27 cellular contexts compared by ENCODE assay signal in the genomic region with DNA sequence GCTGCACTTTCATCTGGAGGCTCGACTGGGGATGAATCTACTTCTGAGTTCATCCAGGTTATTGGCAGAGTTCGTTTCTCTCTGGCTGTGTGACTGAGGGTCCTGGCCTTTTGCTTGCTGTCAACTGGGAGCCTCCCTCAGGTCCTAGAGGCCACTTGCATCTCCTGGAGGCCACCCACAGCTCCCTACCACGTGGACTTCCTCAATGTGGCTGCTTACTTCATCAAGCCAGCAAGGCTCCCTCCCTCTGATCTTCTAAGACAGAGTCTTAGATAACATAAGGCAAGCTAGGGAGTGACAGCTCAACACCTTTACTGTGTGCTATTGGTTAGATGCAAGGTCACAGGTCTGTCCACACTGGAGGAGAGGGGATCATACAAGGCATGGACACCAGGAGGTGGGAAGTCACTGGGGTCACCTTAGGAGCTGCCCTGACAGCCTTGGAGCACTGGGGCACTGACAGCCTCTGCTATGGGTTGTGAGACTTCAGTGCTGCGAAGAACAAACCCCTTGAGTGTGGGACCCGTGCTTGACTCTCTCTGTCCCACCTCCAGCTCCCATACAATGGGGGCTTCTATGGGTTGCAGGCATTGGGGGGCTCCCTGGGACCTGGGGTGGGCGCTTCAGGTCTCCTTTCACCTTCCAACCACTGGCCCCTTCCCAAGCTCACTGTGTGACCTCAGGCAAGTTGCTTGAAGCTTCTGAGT. TPM values are rescaled to one million over a fixed set of nuclear protein-coding genes. Genes with fewer than 3 reads are reported as not detected.
DNase-seq lines count a peak whose midpoint lies in the region; ATAC-seq, FAIRE-seq and TF ChIP-seq lines count a peak whose summit lies in the region.
"Had no signal": no experiment of that assay in that cellular context is flagged by ENCODE, and none has a peak within 500 bp of the region (broad histone marks: within the 10 kb centered on the region; RNA-seq: fewer than 3 reads in every experiment).

No MANE protein-coding gene starts in this region.

- H3K9ac ChIP-seq in K562 (ENCODE audit: insufficient read depth in 1 of 2, low read depth in 2 of 2, low read length in 2 of 2): no peak overlapping the region
- H3K9ac ChIP-seq: KMS-11, parathyroid adenoma had no signal

- no TSS peak for BruUV-seq in MCF 10A (replicated peaks; lab: Mats Ljungman, UMichigan)
- no TSS peak for BruUV-seq in K562 (replicated peaks; lab: Mats Ljungman, UMichigan)

- no peaks in the 10 kb centered on the region for H3K79me2 ChIP-seq in K562 (ENCODE audit: control insufficient read depth, insufficient read depth, low read length)
- H3K79me2 ChIP-seq: parathyroid adenoma had no signal

- DNase-seq in MCF 10A (ENCODE audit: unreplicated experiment) (no peak), breast epithelium (ENCODE audit: low spot score in 2 of 2) (no peak), NB4 (ENCODE audit: low read depth) (peak; percentile 34), K562 (ENCODE audit: extremely low read depth in 1 of 4, low spot score in 3 of 4) (peak in 1 of 4 experiments; percentile 68), SK-N-DZ (ENCODE audit: low spot score) (no peak)
- no peak for DNase-seq in stimulated activated effector memory CD8-positive, alpha-beta T cell treated with anti-CD3 and anti-CD28 coated beads, Interleukin-12 subunit alpha, Interleukin-12 subunit beta, amount 100 ng/mL, for 72 hours (ENCODE audit: low spot score in 2 of 2)
- no peak for DNase-seq in activated CD4-positive, CD25-positive, alpha-beta regulatory T cell treated with anti-CD3 and anti-CD28 coated beads, Interleukin-2, amount 50 U/mL, for 72 hours
- DNase-seq: activated CD4-positive, alpha-beta T cell treated with anti-CD3 and anti-CD28 coated beads for 48 hours; brain microvascular endothelial cell; DND-41; HCEC 1CT; heart left ventricle; left lung; NCI-H1105; NCI-H510A treated with DMSO at 0.1 percent for 48 hours; transverse colon had no signal

- no peaks in the 10 kb centered on the region for H3K9me1 ChIP-seq in K562 (ENCODE audit: control insufficient read depth, insufficient read depth, low read length)

- no peak overlapping the region for H3K27ac ChIP-seq in breast epithelium
- H3K27ac ChIP-seq in K562 (ENCODE audit: extremely low read depth, low read depth, low read length): no peak overlapping the region
- H3K27ac ChIP-seq: brain microvascular endothelial cell, coronary artery, heart left ventricle, KMS-11, left lung, parathyroid adenoma, transverse colon had no signal

- H2AFZ ChIP-seq in K562 (ENCODE audit: low read depth, low read length): peak overlapping the region; percentile 14
- H2AFZ ChIP-seq: parathyroid adenoma had no signal

- TF ChIP-seq POLR2A in breast epithelium (IDR thresholded peaks at IDR 0.05) (no peak), NB4 (IDR thresholded peaks at IDR 0.05; ENCODE audit: extremely low read depth, insufficient read length) (no peak), K562 (conservative IDR thresholded peaks at IDR 0.05) (no peak)

- TF ChIP-seq CTCF in MCF 10A (IDR thresholded peaks at IDR 0.05; ENCODE audit: unreplicated experiment): no peak
- TF ChIP-seq CTCF in breast epithelium (IDR thresholded peaks at IDR 0.05): no peak
- no peak for TF ChIP-seq CTCF in NB4 (IDR thresholded peaks at IDR 0.05; ENCODE audit: low read depth, low read length)
- no peak for TF ChIP-seq CTCF in K562 (IDR thresholded peaks at IDR 0.05 in 2 of 3, conservative IDR thresholded peaks at IDR 0.05 in 1 of 3; ENCODE audit: insufficient read depth in 2 of 3, low read depth in 1 of 3, low read length in 3 of 3)

- peaks cover 13% of the 10 kb centered on the region for H3K4me1 Mint-ChIP-seq in MCF 10A (ENCODE audit: insufficient read depth, unreplicated experiment)
- peaks cover 10% of the 10 kb centered on the region for H3K4me1 Mint-ChIP-seq in stimulated activated effector memory CD8-positive, alpha-beta T cell treated with anti-CD3 and anti-CD28 coated beads, Interleukin-12 subunit alpha, Interleukin-12 subunit beta, amount 100 ng/mL, for 72 hours
- H3K4me1 Mint-ChIP-seq: nephron had no signal

- H3K4me3 Mint-ChIP-seq in MCF 10A (ENCODE audit: unreplicated experiment): no peak overlapping the region
- H3K4me3 Mint-ChIP-seq in stimulated activated effector memory CD8-positive, alpha-beta T cell treated with anti-CD3 and anti-CD28 coated beads, Interleukin-12 subunit alpha, Interleukin-12 subunit beta, amount 100 ng/mL, for 72 hours: no peak overlapping the region
- H3K4me3 Mint-ChIP-seq: mesothelial cell of epicardium; nephron; stimulated activated naive CD8-positive, alpha-beta T cell treated with anti-CD3 and anti-CD28 coated beads, Interleukin-15, Interleukin-2, amounts not matched to agents 100 ng/mL and 50 ng/mL, for 24 hours had no signal

- peaks cover 8% of the 10 kb centered on the region for H3K9me3 Mint-ChIP-seq in MCF 10A (ENCODE audit: unreplicated experiment)
- H3K9me3 Mint-ChIP-seq in stimulated activated effector memory CD8-positive, alpha-beta T cell treated with anti-CD3 and anti-CD28 coated beads, Interleukin-12 subunit alpha, Interleukin-12 subunit beta, amount 100 ng/mL, for 72 hours: peaks cover 4% of the 10 kb centered on the region

- intact Hi-C loops in MCF 10A (cut with micrococcal nuclease): no loop called here
- intact Hi-C loops in breast epithelium (cut with DNase I; ENCODE audit: low total_unique reads): no loop called here
- intact Hi-C loops in K562 (cut with micrococcal nuclease): no loop called here

- WGBS in K562 (ENCODE audit: insufficient coverage, low coverage, missing lambda C conversion rate): 43% methylated on average over 5 of the region's 6 CpGs

- POLR2A ChIA-PET in MCF 10A (lab: Yijun Ruan, JAX): interaction anchor here (1.9 kb wide), 1 partner anchor 9 kb away, joined by 8 read pairs; no protein-coding TSS in a partner anchor
- POLR2A ChIA-PET in K562 (lab: Yijun Ruan, JAX): no interaction called here

- H3K27me3 ChIP-seq in breast epithelium (no peaks in the 10 kb centered on the region), K562 (ENCODE audit: control insufficient read depth in 2 of 2, insufficient read depth in 2 of 2, low read length in 2 of 2) (no peaks in the 10 kb centered on the region)
- H3K27me3 ChIP-seq: brain microvascular endothelial cell, heart left ventricle, left lung, transverse colon had no signal

- no peak for FAIRE-seq in K562 (lab: Jason Lieb, UNC)
- FAIRE-seq: TTC549 had no signal

- CTCF ChIA-PET in MCF 10A (lab: Yijun Ruan, JAX): no interaction called here
- CTCF ChIA-PET in K562 (lab: Yijun Ruan, JAX; ENCODE audit: low intra/inter-chr PET ratio): no interaction called here

- no peak for TF ChIP-seq RAD21 in K562 (CRISPR knock-in tag; conservative IDR thresholded peaks at IDR 0.05 in 1 of 2, IDR thresholded peaks at IDR 0.05 in 1 of 2)

- H3K4me3 ChIP-seq in breast epithelium: no peak overlapping the region
- H3K4me3 ChIP-seq in NB4 (ENCODE audit: low read depth, low read length): no peak overlapping the region
- H3K4me3 ChIP-seq in K562: no peak overlapping the region
- H3K4me3 ChIP-seq: coronary artery, heart left ventricle, left lung, transverse colon had no signal

- H3K4me1 ChIP-seq in breast epithelium: no peaks in the 10 kb centered on the region
- peaks cover 29% of the 10 kb centered on the region in 2 experiments for H3K4me1 ChIP-seq in K562 (replicated peaks in 1 of 2; ENCODE audit: control insufficient read depth in 2 of 2, insufficient read depth in 2 of 2, low read length in 2 of 2)
- H3K4me1 ChIP-seq: parathyroid adenoma had no signal

- H3K27ac Mint-ChIP-seq in MCF 10A (ENCODE audit: low read depth, unreplicated experiment): peak overlapping the region; percentile 78
- H3K27ac Mint-ChIP-seq in stimulated activated effector memory CD8-positive, alpha-beta T cell treated with anti-CD3 and anti-CD28 coated beads, Interleukin-12 subunit alpha, Interleukin-12 subunit beta, amount 100 ng/mL, for 72 hours: peak overlapping the region; percentile 6
- H3K27ac Mint-ChIP-seq: mesothelial cell of epicardium; nephron; stimulated activated naive CD8-positive, alpha-beta T cell treated with anti-CD3 and anti-CD28 coated beads, Interleukin-15, Interleukin-2, amounts not matched to agents 100 ng/mL and 50 ng/mL, for 24 hours had no signal

- H4K20me1 ChIP-seq in K562 (replicated peaks; ENCODE audit: control insufficient read depth, insufficient read depth, low read length): no peaks in the 10 kb centered on the region

- in situ Hi-C loops in K562 (cut with MboI): no loop called here

- no peaks in the 10 kb centered on the region for H3K36me3 Mint-ChIP-seq in MCF 10A (ENCODE audit: insufficient read depth, unreplicated experiment)
- no peaks in the 10 kb centered on the region for H3K36me3 Mint-ChIP-seq in stimulated activated effector memory CD8-positive, alpha-beta T cell treated with anti-CD3 and anti-CD28 coated beads, Interleukin-12 subunit alpha, Interleukin-12 subunit beta, amount 100 ng/mL, for 72 hours
- H3K36me3 Mint-ChIP-seq: mesothelial cell of epicardium had no signal

- H3K36me3 ChIP-seq in breast epithelium (no peaks in the 10 kb centered on the region), K562 (ENCODE audit: control insufficient read depth, insufficient read depth, low read length) (no peaks in the 10 kb centered on the region)
- H3K36me3 ChIP-seq: brain microvascular endothelial cell, heart left ventricle, left lung, transverse colon had no signal

- H3K4me2 ChIP-seq in K562 (ENCODE audit: insufficient read depth, low read length): no peak overlapping the region
- H3K4me2 ChIP-seq: KMS-11 had no signal

- H3K27me3 Mint-ChIP-seq in MCF 10A (ENCODE audit: insufficient read depth, unreplicated experiment): no peaks in the 10 kb centered on the region
- H3K27me3 Mint-ChIP-seq: stimulated activated naive CD8-positive, alpha-beta T cell treated with anti-CD3 and anti-CD28 coated beads, Interleukin-15, Interleukin-2, amounts not matched to agents 100 ng/mL and 50 ng/mL, for 24 hours had no signal

- H3K9me3 ChIP-seq in breast epithelium (no peaks in the 10 kb centered on the region), K562 (replicated peaks; ENCODE audit: control insufficient read depth, insufficient read depth, low read depth, low read length) (peaks cover 27% of the 10 kb centered on the region)
- H3K9me3 ChIP-seq: left lung, transverse colon had no signal

- TF ChIP-seq EP300 in K562 (IDR thresholded peaks at IDR 0.05; ENCODE audit: low read length): no peak

- no peak for ATAC-seq in K562
- no peak for ATAC-seq in stimulated activated effector memory CD8-positive, alpha-beta T cell treated with anti-CD3 and anti-CD28 coated beads, Interleukin-12 subunit alpha, Interleukin-12 subunit beta, amount 100 ng/mL, for 72 hours
- ATAC-seq in GM21528 (IDR thresholded peaks at IDR 0.05; ENCODE audit: low FRiP score, unreplicated experiment): no peak
- ATAC-seq: sciatic nerve had no signal

RNA-seq across cellular contexts. Expression of a gene that starts 5.3 kb away (rescaled TPM):
- total RNA-seq in MCF 10A (2022) (not detected in 2 replicates), breast epithelium (under 1 TPM in 1 of 3 donors, not detected in 2; 0.44 TPM), K562 (2014; rRNA removed) (0.09 TPM in 1 of 2 replicates, not detected in the other), K562 (2014; rRNA removed; fragmentation: Illumina TruSeq; extraction: Trizol) (not detected in 2 replicates), K562 (2015; rRNA removed; fragmentation: Illumina TruSeq; extraction: Trizol) (not detected in 2 replicates), K562 (2021) (not detected in 2 replicates)
- 0.25 TPM in 1 of 2 replicates, not detected in the other for total RNA-seq in K562 (2011; cell fraction: chromatin; rRNA removed; ENCODE audit: low replicate concordance)
- total RNA-seq in K562 (2011; cell fraction: nucleolus; rRNA removed): not detected in 2 replicates
- not detected in 2 replicates for total RNA-seq in K562 (2011; cell fraction: nucleoplasm; rRNA removed)
- polyA plus RNA-seq in K562 (2011; rRNA removed) (not detected in 2 replicates), K562 (2014; fragmentation: Illumina TruSeq; extraction: Trizol) (not detected in 2 replicates), K562 (2014; fragmentation: Nextera tagmentation; extraction: Ambion mirVana) (under 1 TPM in 1 of 2 experiments, not detected in 1; 0.04 TPM), K562 (2014; rRNA removed) (not detected in 2 replicates)
- 0.07 TPM in 1 of 2 replicates, not detected in the other for polyA plus RNA-seq in K562 (2011; cell fraction: cytosol; rRNA removed)
- 0.10 TPM in 1 of 2 replicates, not detected in the other for polyA plus RNA-seq in K562 (2011; cell fraction: nucleus; rRNA removed)
- not detected in 2 replicates for polyA plus RNA-seq in K562 (2012)
- not detected in 2 replicates for polyA minus RNA-seq in K562 (2011; rRNA and poly(A)+ RNA removed)
- not detected in 2 replicates for polyA minus RNA-seq in K562 (2011; cell fraction: cytosol; rRNA and poly(A)+ RNA removed)
- not detected in 2 replicates for polyA minus RNA-seq in K562 (2011; cell fraction: nucleus; rRNA and poly(A)+ RNA removed)
- polyA plus RNA-seq in SK-N-DZ (2014; cell fraction: cytosol; rRNA removed): not detected in 2 replicates
- polyA plus RNA-seq in SK-N-DZ (2014; cell fraction: nucleus; rRNA removed): not detected in 2 replicates
- total RNA-seq: heart left ventricle, HT-29, mesothelial cell of epicardium, RPMI7951, transverse colon had no signal

RNA-seq across cellular contexts. Expression of a gene that starts 25.6 kb away (rescaled TPM):
- 60.6 and 64.1 TPM in 2 replicates for total RNA-seq in MCF 10A (2022)
- total RNA-seq in breast epithelium: 10 to 100 TPM in 2 of 3 donors, 1 to 10 TPM in 1; 3.7 to 37.5 (median 35.1) TPM
- total RNA-seq in K562 (2011; cell fraction: chromatin; rRNA removed; ENCODE audit: low replicate concordance): 30.2 and 123 TPM in 2 replicates
- 223 and 260 TPM in 2 replicates for total RNA-seq in K562 (2011; cell fraction: nucleolus; rRNA removed)
- total RNA-seq in K562 (2011; cell fraction: nucleoplasm; rRNA removed): 130 and 145 TPM in 2 replicates
- total RNA-seq in K562 (2014; rRNA removed): 65.1 and 111 TPM in 2 replicates
- 10.1 and 11.3 TPM in 2 replicates for total RNA-seq in K562 (2014; rRNA removed; fragmentation: Illumina TruSeq; extraction: Trizol)
- 29.4 and 32.3 TPM in 2 replicates for total RNA-seq in K562 (2015; rRNA removed; fragmentation: Illumina TruSeq; extraction: Trizol)
- total RNA-seq in K562 (2021): 83.3 and 87.9 TPM in 2 replicates
- polyA plus RNA-seq in K562 (2011; rRNA removed): 19.6 and 42.8 TPM in 2 replicates
- 24.5 and 85.7 TPM in 2 replicates for polyA plus RNA-seq in K562 (2011; cell fraction: cytosol; rRNA removed)
- 44.0 and 102 TPM in 2 replicates for polyA plus RNA-seq in K562 (2011; cell fraction: nucleus; rRNA removed)
- polyA plus RNA-seq in K562 (2012): 77.8 and 93.6 TPM in 2 replicates
- polyA plus RNA-seq in K562 (2014; fragmentation: Illumina TruSeq; extraction: Trizol): 28.0 and 61.6 TPM in 2 replicates
- polyA plus RNA-seq in K562 (2014; fragmentation: Nextera tagmentation; extraction: Ambion mirVana): under 1 TPM; 0.44 to 0.66 TPM
- polyA plus RNA-seq in K562 (2014; rRNA removed): 39.4 and 47.4 TPM in 2 replicates
- 9.4 and 16.2 TPM in 2 replicates for polyA minus RNA-seq in K562 (2011; rRNA and poly(A)+ RNA removed)
- 87.6 and 93.3 TPM in 2 replicates for polyA minus RNA-seq in K562 (2011; cell fraction: cytosol; rRNA and poly(A)+ RNA removed)
- polyA minus RNA-seq in K562 (2011; cell fraction: nucleus; rRNA and poly(A)+ RNA removed): 61.4 and 69.4 TPM in 2 replicates
- 1.1 and 1.5 TPM in 2 replicates for polyA plus RNA-seq in SK-N-DZ (2014; cell fraction: cytosol; rRNA removed)
- 0.12 and 0.30 TPM in 2 replicates for polyA plus RNA-seq in SK-N-DZ (2014; cell fraction: nucleus; rRNA removed)

RNA-seq across cellular contexts. Expression of a gene that starts 45.5 kb away (rescaled TPM):
- total RNA-seq in MCF 10A (2022): 81.6 and 95.7 TPM in 2 replicates
- 100 to 1,000 TPM in 1 of 3 donors, 10 to 100 TPM in 2; 72.7 to 117 (median 77.3) TPM for total RNA-seq in breast epithelium
- total RNA-seq in K562 (2011; cell fraction: chromatin; rRNA removed; ENCODE audit: low replicate concordance): 42.6 and 101 TPM in 2 replicates
- 81.1 and 82.5 TPM in 2 replicates for total RNA-seq in K562 (2011; cell fraction: nucleolus; rRNA removed)
- 54.4 and 62.0 TPM in 2 replicates for total RNA-seq in K562 (2011; cell fraction: nucleoplasm; rRNA removed)
- 79.6 and 92.0 TPM in 2 replicates for total RNA-seq in K562 (2014; rRNA removed)
- total RNA-seq in K562 (2014; rRNA removed; fragmentation: Illumina TruSeq; extraction: Trizol): 27.8 and 31.1 TPM in 2 replicates
- total RNA-seq in K562 (2015; rRNA removed; fragmentation: Illumina TruSeq; extraction: Trizol): 41.3 and 44.8 TPM in 2 replicates
- total RNA-seq in K562 (2021): 79.6 and 85.1 TPM in 2 replicates
- 62.5 and 69.2 TPM in 2 replicates for polyA plus RNA-seq in K562 (2011; rRNA removed)
- 53.9 and 98.4 TPM in 2 replicates for polyA plus RNA-seq in K562 (2011; cell fraction: cytosol; rRNA removed)
- polyA plus RNA-seq in K562 (2011; cell fraction: nucleus; rRNA removed): 102 and 108 TPM in 2 replicates
- 81.4 and 98.5 TPM in 2 replicates for polyA plus RNA-seq in K562 (2012)
- polyA plus RNA-seq in K562 (2014; fragmentation: Illumina TruSeq; extraction: Trizol): 57.2 and 58.4 TPM in 2 replicates
- under 1 TPM; 0.27 to 0.34 TPM for polyA plus RNA-seq in K562 (2014; fragmentation: Nextera tagmentation; extraction: Ambion mirVana)
- polyA plus RNA-seq in K562 (2014; rRNA removed): 78.0 and 93.7 TPM in 2 replicates
- 31.5 and 39.4 TPM in 2 replicates for polyA minus RNA-seq in K562 (2011; rRNA and poly(A)+ RNA removed)
- polyA minus RNA-seq in K562 (2011; cell fraction: cytosol; rRNA and poly(A)+ RNA removed): 28.5 and 53.2 TPM in 2 replicates
- 21.7 and 31.3 TPM in 2 replicates for polyA minus RNA-seq in K562 (2011; cell fraction: nucleus; rRNA and poly(A)+ RNA removed)
- 66.8 and 68.2 TPM in 2 replicates for polyA plus RNA-seq in SK-N-DZ (2014; cell fraction: cytosol; rRNA removed)
- 86.7 and 114 TPM in 2 replicates for polyA plus RNA-seq in SK-N-DZ (2014; cell fraction: nucleus; rRNA removed)

RNA-seq across cellular contexts. Expression of a gene that starts 59.1 kb away (rescaled TPM):
- not detected in 2 replicates for total RNA-seq in MCF 10A (2022)
- 1 to 10 TPM in 1 of 3 donors, not detected in 2; 1.5 TPM for total RNA-seq in breast epithelium
- total RNA-seq in K562 (2011; cell fraction: chromatin; rRNA removed; ENCODE audit: low replicate concordance): 0.25 and 1.3 TPM in 2 replicates
- 1.5 and 2.1 TPM in 2 replicates for total RNA-seq in K562 (2011; cell fraction: nucleolus; rRNA removed)
- total RNA-seq in K562 (2011; cell fraction: nucleoplasm; rRNA removed): 0.84 and 1.9 TPM in 2 replicates
- not detected in 2 replicates for total RNA-seq in K562 (2014; rRNA removed)
- total RNA-seq in K562 (2014; rRNA removed; fragmentation: Illumina TruSeq; extraction: Trizol): 0.29 TPM in 1 of 2 replicates, not detected in the other
- total RNA-seq in K562 (2015; rRNA removed; fragmentation: Illumina TruSeq; extraction: Trizol): 0.57 TPM in 1 of 2 replicates, not detected in the other
- 0.29 TPM in 2 replicates for total RNA-seq in K562 (2021)
- polyA plus RNA-seq in K562 (2011; rRNA removed): 0.26 and 0.39 TPM in 2 replicates
- 0.74 and 3.9 TPM in 2 replicates for polyA plus RNA-seq in K562 (2011; cell fraction: cytosol; rRNA removed)
- 0.24 and 0.74 TPM in 2 replicates for polyA plus RNA-seq in K562 (2011; cell fraction: nucleus; rRNA removed)
- 0.98 and 2.0 TPM in 2 replicates for polyA plus RNA-seq in K562 (2012)
- 0.64 and 1.1 TPM in 2 replicates for polyA plus RNA-seq in K562 (2014; fragmentation: Illumina TruSeq; extraction: Trizol)
- polyA plus RNA-seq in K562 (2014; fragmentation: Nextera tagmentation; extraction: Ambion mirVana): 1 to 10 TPM in 1 of 2 experiments, under 1 TPM in 1; 0.65 to 1.0 TPM
- 0.05 and 0.76 TPM in 2 replicates for polyA plus RNA-seq in K562 (2014; rRNA removed)
- polyA minus RNA-seq in K562 (2011; rRNA and poly(A)+ RNA removed): 0.11 TPM in 1 of 2 replicates, not detected in the other
- 1.6 TPM in 1 of 2 replicates, not detected in the other for polyA minus RNA-seq in K562 (2011; cell fraction: cytosol; rRNA and poly(A)+ RNA removed)
- 0.11 and 0.67 TPM in 2 replicates for polyA minus RNA-seq in K562 (2011; cell fraction: nucleus; rRNA and poly(A)+ RNA removed)
- polyA plus RNA-seq in SK-N-DZ (2014; cell fraction: cytosol; rRNA removed): 0.02 TPM in 1 of 2 replicates, not detected in the other
- not detected in 2 replicates for polyA plus RNA-seq in SK-N-DZ (2014; cell fraction: nucleus; rRNA removed)
- total RNA-seq: RPMI7951, transverse colon had no signal
